1 cellular context compared by ENCODE assay signal in the genomic region with DNA sequence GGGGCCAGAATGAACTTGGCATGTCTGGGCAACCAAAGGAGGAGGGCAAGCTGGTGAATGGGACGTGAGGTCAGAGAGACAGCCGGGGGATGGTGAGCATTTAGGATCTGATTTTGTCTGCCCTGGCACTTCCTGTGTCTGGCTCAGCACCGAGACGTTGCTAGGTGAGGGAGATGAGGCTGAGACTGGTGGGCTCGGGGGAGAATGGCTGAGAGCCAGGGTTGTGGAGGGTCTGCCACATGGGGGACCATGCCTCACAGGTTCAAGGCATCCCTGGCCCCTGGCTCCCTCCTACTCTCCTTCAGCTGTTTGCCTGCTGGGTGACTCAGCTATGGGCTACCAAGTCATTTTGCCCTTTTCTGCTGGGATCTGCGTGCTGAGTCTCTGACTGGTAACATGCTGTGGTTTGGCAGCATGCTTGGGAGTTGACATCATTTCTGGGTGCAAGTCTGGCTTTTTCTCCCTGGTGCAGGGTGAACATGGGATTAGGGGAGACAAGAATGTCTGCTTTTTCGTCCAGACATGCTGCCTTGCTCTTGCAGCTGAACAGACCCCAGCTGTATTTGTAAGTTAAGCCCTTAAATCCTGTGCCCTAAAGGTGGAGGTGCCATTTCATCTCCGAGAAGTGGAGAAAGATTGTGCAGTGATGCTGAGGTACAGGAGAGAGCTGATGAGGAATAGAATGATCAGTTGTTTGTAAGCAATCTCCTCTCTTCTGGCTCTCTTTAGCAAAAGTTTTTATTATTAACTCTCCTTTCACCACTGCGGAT.
TF ChIP-seq lines count a peak whose summit lies in the region.

No MANE protein-coding gene starts in this region.

TF ChIP-seq in IMR-90, 13 proteins besides CTCF, POLR2A, EP300 and RAD21 (continued from another document):
- TF ChIP-seq MAZ (IDR thresholded peaks at IDR 0.05; ENCODE audit: borderline replicate concordance, low read depth, low read length) (no peak), CEBPB (IDR thresholded peaks at IDR 0.05; ENCODE audit: low read depth, low read length) (peak; percentile 44; the same call in 1 of the 2 replicates)
TF ChIP-seq in IMR-90: peak in this region for 8.
